ENCODE assay signal across 14 cellular contexts in the genomic region with DNA sequence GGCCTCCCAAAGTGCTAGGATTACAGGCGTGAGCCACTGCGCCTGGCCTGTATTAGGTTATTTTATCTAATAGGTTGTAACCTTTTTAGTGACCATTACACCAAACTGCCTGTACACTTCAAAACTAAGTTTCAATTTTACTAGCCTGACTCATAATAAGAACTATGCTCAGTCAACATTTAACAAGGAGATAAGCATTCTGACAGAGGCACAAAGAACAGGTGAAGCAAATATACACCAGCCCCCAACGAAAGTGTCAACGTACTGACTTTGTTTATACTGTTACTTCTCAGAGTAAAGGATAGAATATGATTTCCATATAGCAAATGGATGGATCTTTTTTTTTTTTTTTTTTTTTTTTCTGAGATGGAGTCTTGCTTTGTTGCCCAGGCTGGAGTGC.
DNase-seq lines count a peak whose midpoint lies in the region; ATAC-seq and TF ChIP-seq lines count a peak whose summit lies in the region.
"Had no signal": no experiment of that assay in that cellular context is flagged by ENCODE, and none has a peak within 500 bp of the region (broad histone marks: within the 10 kb centered on the region; RNA-seq: fewer than 3 reads in every experiment).

No MANE protein-coding gene starts in this region.

- H3K36me3 ChIP-seq in left ventricle myocardium inferior = peaks cover 35% of the 10 kb centered on the region
- no peaks in the 10 kb centered on the region for H3K36me3 ChIP-seq in smooth muscle cell (ENCODE audit: low read depth)

- H3K4me1 ChIP-seq in left ventricle myocardium inferior = no peaks in the 10 kb centered on the region
- no peaks in the 10 kb centered on the region for H3K4me1 ChIP-seq in smooth muscle cell (ENCODE audit: low read depth)
- H3K4me1 ChIP-seq: upper lobe of left lung had no signal

- H3K4me3 ChIP-seq in left ventricle myocardium inferior (no peak overlapping the region), smooth muscle cell (no peak overlapping the region)
- H3K4me3 ChIP-seq: upper lobe of left lung had no signal

- no peak overlapping the region for H2AFZ ChIP-seq in smooth muscle cell (ENCODE audit: low read depth)

- H3K4me2 ChIP-seq in smooth muscle cell = no peak overlapping the region

- DNase-seq in GM10266 (ENCODE audit: extremely low spot score) (peak; percentile 48), NCI-H1436 treated with DMSO at 0.1 percent for 48 hours (lab: John Stamatoyannopoulos, UW) (no peak), left ventricle myocardium inferior (no peak), NCI-H1048 (lab: John Stamatoyannopoulos, UW) (no peak), smooth muscle cell (lab: John Stamatoyannopoulos, UW; ENCODE audit: unreplicated experiment) (no peak)
- DNase-seq: ACHN; activated effector memory CD4-positive, alpha-beta T cell treated with anti-CD3 and anti-CD28 coated beads, Interleukin-2, amount 50 U/mL, for 16 hours; NCI-H187; OCI-M1; upper lobe of left lung; WERI-Rb-1 had no signal

- no peak for TF ChIP-seq CTCF in GM10266 (IDR thresholded peaks at IDR 0.05; ENCODE audit: control insufficient read depth, insufficient read depth, low read depth, missing control alignments)
- no peak for TF ChIP-seq CTCF in left ventricle myocardium inferior (IDR thresholded peaks at IDR 0.05; ENCODE audit: borderline replicate concordance)
- no peak for TF ChIP-seq CTCF in smooth muscle cell (IDR thresholded peaks at IDR 0.05; ENCODE audit: borderline replicate concordance, insufficient read depth, poor library complexity, severe bottlenecking)

- no peaks in the 10 kb centered on the region for H4K20me1 ChIP-seq in smooth muscle cell (ENCODE audit: low read depth)

- H3F3A ChIP-seq in smooth muscle cell (ENCODE audit: low read depth) = no peaks in the 10 kb centered on the region

- no peak overlapping the region for H3K9ac ChIP-seq in smooth muscle cell (ENCODE audit: low read depth)

- intact Hi-C loops in left ventricle myocardium inferior (cut with micrococcal nuclease) = no loop called here

- 72% methylated on average over 4 of the region's 4 CpGs for WGBS in smooth muscle cell (ENCODE audit: low lambda C conversion rate)

- no peak overlapping the region for H3K27ac ChIP-seq in left ventricle myocardium inferior (replicated peaks)
- no peak overlapping the region for H3K27ac ChIP-seq in smooth muscle cell (ENCODE audit: low read depth)
- H3K27ac ChIP-seq: upper lobe of left lung, WERI-Rb-1 had no signal

- H3K9me3 ChIP-seq in left ventricle myocardium inferior (replicated peaks) (peaks cover 9% of the 10 kb centered on the region), smooth muscle cell (replicated peaks; ENCODE audit: low read depth) (no peaks in the 10 kb centered on the region)
- H3K9me3 ChIP-seq: upper lobe of left lung had no signal

- ATAC-seq in GM19324 (IDR thresholded peaks at IDR 0.05; ENCODE audit: low FRiP score, unreplicated experiment) (peak; percentile 51), HG02678 (IDR thresholded peaks at IDR 0.05; ENCODE audit: unreplicated experiment) (peak; percentile 99), HG03442 (IDR thresholded peaks at IDR 0.05; ENCODE audit: unreplicated experiment) (peak; percentile 99)

- no peaks in the 10 kb centered on the region for H3K27me3 ChIP-seq in left ventricle myocardium inferior (ENCODE audit: low read depth)
- H3K27me3 ChIP-seq in smooth muscle cell (ENCODE audit: low read depth) = no peaks in the 10 kb centered on the region
- H3K27me3 ChIP-seq: upper lobe of left lung had no signal

- H3K79me2 ChIP-seq in smooth muscle cell (ENCODE audit: low read depth) = no peaks in the 10 kb centered on the region
